In genomic region chr17:37541880-37542675, GRCh38 we compare ENCODE assay signal across 11 cellular contexts. TPM values are rescaled to one million over a fixed set of nuclear protein-coding genes. Genes with fewer than 3 reads are reported as not detected.
DNase-seq lines count a peak whose midpoint lies in the region; ATAC-seq and TF ChIP-seq lines count a peak whose summit lies in the region.
"Had no signal": no experiment of that assay in that cellular context is flagged by ENCODE, and none has a peak within 500 bp of the region (broad histone marks: within the 10 kb centered on the region; RNA-seq: fewer than 3 reads in every experiment).

No MANE protein-coding gene starts in this region.

- ATAC-seq in HG03135 (IDR thresholded peaks at IDR 0.05; ENCODE audit: unreplicated experiment) (no peak), GM21723 (IDR thresholded peaks at IDR 0.05; ENCODE audit: unreplicated experiment) (no peak)

- TF ChIP-seq CTCF in neural crest cell (conservative IDR thresholded peaks at IDR 0.05) = no peak

- CTCF ChIA-PET in activated CD4-positive, alpha-beta T cell treated with anti-CD3 and anti-CD28 coated beads, Interleukin-2, amount 10 ng/mL, durations not matched to agents 7 days and 5 days (lab: Charles Lee) = interaction anchor here (1.0 to 1.2 kb wide), 3 partner anchors 13 to 169 kb away, joined by 3 to 5 read pairs (median 4); no protein-coding TSS in a partner anchor

- H3K36me3 ChIP-seq in NT2/D1 (ENCODE audit: insufficient read depth, insufficient read length, low read length) = peaks cover 40% of the 10 kb centered on the region
- peaks cover 18% of the 10 kb centered on the region for H3K36me3 ChIP-seq in ectodermal cell (ENCODE audit: control insufficient read depth, insufficient read depth, low read length)

- peaks cover 47% of the 10 kb centered on the region for H3K36me3 Mint-ChIP-seq in activated CD4-positive, alpha-beta T cell treated with anti-CD3 and anti-CD28 coated beads, Interleukin-2, amount 10 ng/mL, durations not matched to agents 7 days and 5 days (ENCODE audit: low read depth)
- peaks cover 13% of the 10 kb centered on the region for H3K36me3 Mint-ChIP-seq in neural crest cell (ENCODE audit: low read depth)

- peak overlapping the region; percentile 25 for H3K27ac Mint-ChIP-seq in activated CD4-positive, alpha-beta T cell treated with anti-CD3 and anti-CD28 coated beads, Interleukin-2, amount 10 ng/mL, durations not matched to agents 7 days and 5 days
- peak overlapping the region; percentile 44 for H3K27ac Mint-ChIP-seq in neural crest cell (ENCODE audit: unreplicated experiment)
- H3K27ac Mint-ChIP-seq: memory B cell had no signal

- peak overlapping the region; percentile 28 for H3K27ac ChIP-seq in ectodermal cell (ENCODE audit: insufficient read depth, low read depth, low read length, poor library complexity, severe bottlenecking)

- H3K9me3 ChIP-seq in NT2/D1 (ENCODE audit: insufficient read depth, low read length) (no peaks in the 10 kb centered on the region), ectodermal cell (ENCODE audit: control insufficient read depth, low read length) (no peaks in the 10 kb centered on the region)

- no peak overlapping the region for H3K4me3 Mint-ChIP-seq in activated CD4-positive, alpha-beta T cell treated with anti-CD3 and anti-CD28 coated beads, Interleukin-2, amount 10 ng/mL, durations not matched to agents 7 days and 5 days
- H3K4me3 Mint-ChIP-seq in neural crest cell = no peak overlapping the region
- H3K4me3 Mint-ChIP-seq: memory B cell had no signal

- 79 to 83% methylated on average over 9 of the region's 9 CpGs for WGBS in ectodermal cell, 2 experiments

- H3K4me1 ChIP-seq in NT2/D1 (ENCODE audit: insufficient read depth, insufficient read length) (no peaks in the 10 kb centered on the region), ectodermal cell (ENCODE audit: control insufficient read depth, insufficient read depth, low read length) (peaks cover 12% of the 10 kb centered on the region)

- H3K27me3 Mint-ChIP-seq in activated CD4-positive, alpha-beta T cell treated with anti-CD3 and anti-CD28 coated beads, Interleukin-2, amount 10 ng/mL, durations not matched to agents 7 days and 5 days = no peaks in the 10 kb centered on the region
- no peaks in the 10 kb centered on the region for H3K27me3 Mint-ChIP-seq in neural crest cell (ENCODE audit: low read depth)
- H3K27me3 Mint-ChIP-seq: memory B cell had no signal

- no peaks in the 10 kb centered on the region for H3K9me3 Mint-ChIP-seq in activated CD4-positive, alpha-beta T cell treated with anti-CD3 and anti-CD28 coated beads, Interleukin-2, amount 10 ng/mL, durations not matched to agents 7 days and 5 days
- H3K9me3 Mint-ChIP-seq in neural crest cell = no peaks in the 10 kb centered on the region
- H3K9me3 Mint-ChIP-seq: memory B cell had no signal

- peaks cover 3% of the 10 kb centered on the region for H3K4me1 Mint-ChIP-seq in activated CD4-positive, alpha-beta T cell treated with anti-CD3 and anti-CD28 coated beads, Interleukin-2, amount 10 ng/mL, durations not matched to agents 7 days and 5 days
- H3K4me1 Mint-ChIP-seq in neural crest cell = no peaks in the 10 kb centered on the region

- POLR2A ChIA-PET in activated CD4-positive, alpha-beta T cell treated with anti-CD3 and anti-CD28 coated beads, Interleukin-2, amount 10 ng/mL, durations not matched to agents 7 days and 5 days (lab: Charles Lee) = interaction anchor here (0.6 kb wide), 1 partner anchor 9 kb away, joined by 3 read pairs; no protein-coding TSS in a partner anchor

- H3K4me3 ChIP-seq in NT2/D1 (ENCODE audit: insufficient read length, low read depth) = no peak overlapping the region
- H3K4me3 ChIP-seq in ectodermal cell (ENCODE audit: insufficient read depth, low read depth, low read length) = no peak overlapping the region

- no peak for DNase-seq in activated CD4-positive, alpha-beta T cell treated with anti-CD3 and anti-CD28 coated beads, Interleukin-2, amount 10 ng/mL, durations not matched to agents 7 days and 5 days
- DNase-seq in activated CD4-positive, alpha-beta T cell treated with anti-CD3 and anti-CD28 coated beads for 1 hour = no peak
- DNase-seq in NT2/D1 (ENCODE audit: low read depth, low spot score) (peak; percentile 2), neural crest cell (ENCODE audit: low read depth, low spot score) (no peak), amniotic stem cell (lab: John Stamatoyannopoulos, UW) (no peak)
- DNase-seq: foreskin melanocyte, NCI-H1417 treated with DMSO at 0.1 percent for 48 hours had no signal

- no peaks in the 10 kb centered on the region for H3K27me3 ChIP-seq in NT2/D1 (ENCODE audit: insufficient read depth, insufficient read length)
- H3K27me3 ChIP-seq in ectodermal cell (ENCODE audit: control insufficient read depth, insufficient read depth, low read length, poor library complexity, severe bottlenecking) = no peaks in the 10 kb centered on the region

- no peak overlapping the region for H3K9ac ChIP-seq in NT2/D1 (ENCODE audit: insufficient read length, low read depth)

RNA-seq across cellular contexts. Expression of gene DUSP14, which starts 52.4 kb away (rescaled TPM):
- total RNA-seq in activated CD4-positive, alpha-beta T cell treated with anti-CD3 and anti-CD28 coated beads, Interleukin-2, amount 10 ng/mL, durations not matched to agents 7 days and 5 days = 10 to 100 TPM in 1 of 2 experiments, 1 to 10 TPM in 1; 9.3 to 11.0 TPM
- 19.4 TPM for polyA plus RNA-seq in ectodermal cell (2013, experiment 1 of 4)
- 19.7 TPM for polyA plus RNA-seq in ectodermal cell (2013, experiment 2 of 4)
- polyA plus RNA-seq in ectodermal cell (2013, experiment 3 of 4) = 18.6 TPM
- 19.7 TPM for polyA plus RNA-seq in ectodermal cell (2013, experiment 4 of 4)
- 21.0 and 21.5 TPM in 2 replicates for total RNA-seq in neural crest cell
